8 cellular contexts compared by ENCODE assay signal in the genomic region with DNA sequence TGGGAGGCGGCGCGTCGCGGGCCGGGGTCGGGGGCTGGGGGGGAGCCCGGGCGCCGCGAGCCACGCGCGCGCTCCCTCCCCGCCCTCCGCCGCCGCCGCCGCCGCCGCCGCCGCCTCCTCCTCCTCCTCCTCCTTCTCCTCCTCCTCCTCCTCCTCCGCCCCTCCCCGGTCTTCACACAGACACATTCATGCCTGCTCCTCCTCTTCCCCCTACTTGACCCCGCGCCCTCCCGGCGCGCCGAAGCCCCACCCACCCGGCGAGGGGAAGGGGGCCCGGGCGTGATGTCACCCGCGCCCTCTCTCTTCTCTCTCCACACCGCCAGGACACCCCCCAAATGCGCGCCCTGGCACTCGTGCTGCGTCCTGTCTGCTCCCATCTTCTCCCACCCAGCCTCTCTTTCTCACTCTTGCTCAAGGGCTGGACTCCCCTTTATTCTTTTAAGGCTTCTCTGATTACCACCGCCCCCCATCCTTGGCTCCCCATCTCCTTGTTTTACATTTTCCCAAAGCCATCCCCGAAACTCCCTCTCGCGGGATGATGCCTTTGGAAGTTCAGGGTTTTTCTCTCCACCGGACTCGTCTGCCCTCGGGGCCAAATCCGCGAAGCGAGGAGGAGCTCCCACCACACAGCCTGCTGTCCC. TPM values are rescaled to one million over a fixed set of nuclear protein-coding genes. Genes with fewer than 3 reads are reported as not detected.
DNase-seq lines count a peak whose midpoint lies in the region; ATAC-seq and TF ChIP-seq lines count a peak whose summit lies in the region.

No MANE protein-coding gene starts in this region.

- no peaks in the 10 kb centered on the region for H3K36me3 ChIP-seq in MG63

- H3K9me3 ChIP-seq in MG63, result no peaks in the 10 kb centered on the region

- DNase-seq in D341Med (ENCODE audit: low spot score) (peak; percentile 46), MG63 (peak; percentile 73), choroid plexus epithelial cell (ENCODE audit: low read depth) (peak; percentile 70), left kidney (ENCODE audit: low read depth, low spot score) (peak; percentile 91), stromal cell of bone marrow (ENCODE audit: low read depth) (peak; percentile 38), DMS153 treated with DMSO at 0.1 percent for 48 hours (lab: John Stamatoyannopoulos, UW; ENCODE audit: unreplicated experiment) (no peak)
- DNase-seq in NK-92 treated with Interleukin-12 subunit alpha and Interleukin-12 subunit beta, amount 100 ng/mL, for 24 hours (lab: John Stamatoyannopoulos, UW), result no peak

- H3K27me3 ChIP-seq in MG63, result no peaks in the 10 kb centered on the region

- no peak for TF ChIP-seq CTCF in choroid plexus epithelial cell (conservative IDR thresholded peaks at IDR 0.05; ENCODE audit: low read depth, low read length)

- no peak for ATAC-seq in GM21526 (IDR thresholded peaks at IDR 0.05; ENCODE audit: low FRiP score, unreplicated experiment)

- peak overlapping the region; percentile 93 for H3K4me3 ChIP-seq in MG63
- peak overlapping the region; percentile 82 for H3K4me3 ChIP-seq in choroid plexus epithelial cell (ENCODE audit: low read depth, low read length)

RNA-seq across cellular contexts. Expression of gene GLI3, which starts 1.0 kb away (rescaled TPM):
- total RNA-seq in MG63 (2014; rRNA removed; shearing (Covaris generic); ENCODE audit: low replicate concordance), result 0.10 and 0.59 TPM in 2 replicates

Comparison
In these comparisons a context has a peak if more than half of its experiments do, and no peak if none do; other contexts are left out.
1. DNase-seq: peak in D341Med (single experiment), MG63 (single experiment), choroid plexus epithelial cell (single experiment), left kidney (single experiment) and stromal cell of bone marrow (single experiment); none in DMS153 treated with DMSO at 0.1 percent for 48 hours (single experiment) and NK-92 treated with Interleukin-12 subunit alpha and Interleukin-12 subunit beta, amount 100 ng/mL, for 24 hours (single experiment).